Comparison of ENCODE assay signal across 9 cellular contexts in genomic region chr6:108119212-108120141, GRCh38. TPM values are rescaled to one million over a fixed set of nuclear protein-coding genes. Genes with fewer than 3 reads are reported as not detected.
DNase-seq lines count a peak whose midpoint lies in the region; ATAC-seq and TF ChIP-seq lines count a peak whose summit lies in the region.
"Had no signal": no experiment of that assay in that cellular context is flagged by ENCODE, and none has a peak within 500 bp of the region (broad histone marks: within the 10 kb centered on the region; RNA-seq: fewer than 3 reads in every experiment).

No MANE protein-coding gene starts in this region.

- H3K9ac ChIP-seq in BLaER1 = no peak overlapping the region
- no peak overlapping the region for H3K9ac ChIP-seq in neural progenitor cell

- peaks cover 7% of the 10 kb centered on the region for H3K36me3 Mint-ChIP-seq in effector memory CD8-positive, alpha-beta T cell (ENCODE audit: insufficient read depth)
- no peaks in the 10 kb centered on the region for H3K36me3 Mint-ChIP-seq in neural progenitor cell

- H3F3A ChIP-seq in neural progenitor cell (ENCODE audit: low read depth) = peaks cover 51% of the 10 kb centered on the region

- H4K20me1 ChIP-seq in BLaER1 (peaks cover 94% of the 10 kb centered on the region), neural progenitor cell (ENCODE audit: low read depth) (peaks cover 72% of the 10 kb centered on the region)

- H3K4me3 Mint-ChIP-seq in effector memory CD8-positive, alpha-beta T cell = peak overlapping the region; percentile 88 to 93
- peak overlapping the region; percentile 86 for H3K4me3 Mint-ChIP-seq in neural progenitor cell

- DNase-seq in Peyer's patch = no peak
- no peak for DNase-seq in effector memory CD8-positive, alpha-beta T cell
- DNase-seq in neural progenitor cell (ENCODE audit: low spot score) = peak; percentile 74
- DNase-seq in mucosa of gallbladder (ENCODE audit: low spot score) = no peak
- no peak for DNase-seq in GM03348 (ENCODE audit: low spot score)
- no peak for DNase-seq in cerebellar nuclear complex (lab: John Stamatoyannopoulos, UW)
- DNase-seq in substantia nigra (lab: John Stamatoyannopoulos, UW) = no peak

- no peak overlapping the region for H3K27ac ChIP-seq in BLaER1
- H3K27ac ChIP-seq in Peyer's patch = no peak overlapping the region
- no peak overlapping the region for H3K27ac ChIP-seq in neural progenitor cell
- H3K27ac ChIP-seq in substantia nigra (ENCODE audit: low read depth, low read length, poor library complexity, severe bottlenecking) = no peak overlapping the region

- TF ChIP-seq CTCF in Peyer's patch (IDR thresholded peaks at IDR 0.05) = no peak
- TF ChIP-seq CTCF in neural progenitor cell (IDR thresholded peaks at IDR 0.05) = no peak

- H3K79me2 ChIP-seq in neural progenitor cell (ENCODE audit: low read depth) = no peaks in the 10 kb centered on the region

- no peak for TF ChIP-seq POLR2A in Peyer's patch (IDR thresholded peaks at IDR 0.05)

- no peak overlapping the region for H2AFZ ChIP-seq in neural progenitor cell (replicated peaks)

- H3K4me1 ChIP-seq in BLaER1 = peaks cover 32% of the 10 kb centered on the region
- peaks cover 3 to 45% (median 30%) of the 10 kb centered on the region in 4 donors for H3K4me1 ChIP-seq in Peyer's patch
- peaks cover 60% of the 10 kb centered on the region for H3K4me1 ChIP-seq in neural progenitor cell

- H3K9me3 Mint-ChIP-seq in effector memory CD8-positive, alpha-beta T cell = no peaks in the 10 kb centered on the region
- no peaks in the 10 kb centered on the region for H3K9me3 Mint-ChIP-seq in neural progenitor cell

- H3K4me2 ChIP-seq in BLaER1 (peak overlapping the region; percentile 93), neural progenitor cell (peak overlapping the region; percentile 74)

- peak; percentile 20 for ATAC-seq in effector memory CD8-positive, alpha-beta T cell (replicated peaks)

- peaks cover 86 to 95% of the 10 kb centered on the region in 2 donors for H3K27me3 Mint-ChIP-seq in effector memory CD8-positive, alpha-beta T cell
- H3K27me3 Mint-ChIP-seq in neural progenitor cell (ENCODE audit: insufficient read depth, low read depth) = peaks cover 82% of the 10 kb centered on the region

- peaks cover 34 to 46% of the 10 kb centered on the region in 2 donors for H3K4me1 Mint-ChIP-seq in effector memory CD8-positive, alpha-beta T cell (ENCODE audit: low read depth in 2 of 2)
- peaks cover 58% of the 10 kb centered on the region for H3K4me1 Mint-ChIP-seq in neural progenitor cell

- peak overlapping the region in 1 of 2 donors; percentile 10 for H3K27ac Mint-ChIP-seq in effector memory CD8-positive, alpha-beta T cell
- no peak overlapping the region for H3K27ac Mint-ChIP-seq in neural progenitor cell

- peaks cover 100% of the 10 kb centered on the region for H3K27me3 ChIP-seq in BLaER1
- H3K27me3 ChIP-seq in Peyer's patch = peaks cover 0 to 69% of the 10 kb centered on the region in 2 donors
- H3K27me3 ChIP-seq in neural progenitor cell = peaks cover 100% of the 10 kb centered on the region

- H3K36me3 ChIP-seq in BLaER1 = no peaks in the 10 kb centered on the region
- H3K36me3 ChIP-seq in Peyer's patch = no peaks in the 10 kb centered on the region
- no peaks in the 10 kb centered on the region for H3K36me3 ChIP-seq in neural progenitor cell

- H3K9me3 ChIP-seq in BLaER1 (no peaks in the 10 kb centered on the region), Peyer's patch (no peaks in the 10 kb centered on the region), neural progenitor cell (ENCODE audit: low read depth) (no peaks in the 10 kb centered on the region)

- H3K4me3 ChIP-seq in BLaER1 (0 out of 2 replicates have a peak overlapping the region, but pooled peaks have one; percentile 16), Peyer's patch (peak overlapping the region; percentile 23 to 65 (median 62)), neural progenitor cell (peak overlapping the region; percentile 44)

RNA-seq across cellular contexts. Expression of gene OSTM1, which starts 44.9 kb away (rescaled TPM):
- total RNA-seq in Peyer's patch (10 to 100 TPM; 25.6 to 47.0 (median 36.6) TPM), neural progenitor cell (ENCODE audit: low replicate concordance) (18.0 and 42.8 TPM in 2 replicates), mucosa of gallbladder (33.4 TPM)

RNA-seq across cellular contexts. Expression of gene NR2E1, which starts 46.3 kb away (rescaled TPM):
- total RNA-seq in Peyer's patch (not detected), neural progenitor cell (ENCODE audit: low replicate concordance) (0.25 and 1.0 TPM in 2 replicates), mucosa of gallbladder (not detected)
- total RNA-seq: renal cortical epithelial cell had no signal
